8 cellular contexts compared by ENCODE assay signal in the genomic region with DNA sequence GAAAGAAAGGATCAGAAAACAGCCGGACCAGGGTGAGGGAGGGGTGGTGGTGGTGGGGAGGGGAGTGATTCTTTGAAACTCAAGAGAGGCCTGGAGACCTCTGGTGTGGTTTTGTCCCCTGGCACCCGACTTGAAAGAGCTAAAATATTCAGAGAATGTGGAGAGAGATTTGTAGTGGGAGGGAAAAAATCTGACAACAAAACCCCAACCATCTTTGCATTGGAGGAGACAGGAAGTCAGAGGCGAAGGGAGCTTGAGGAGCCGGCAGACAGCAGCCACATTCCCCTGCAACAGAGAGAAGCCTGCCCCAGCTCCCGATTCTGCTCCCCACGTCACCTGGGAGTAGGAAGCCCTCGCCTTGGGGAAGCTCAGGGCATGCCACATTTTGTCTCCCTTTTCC.
DNase-seq lines count a peak whose midpoint lies in the region; ATAC-seq and TF ChIP-seq lines count a peak whose summit lies in the region.

No MANE protein-coding gene starts in this region.

- 29 to 59% methylated on average over 4 to 7 of the region's 7 CpGs for WGBS in endodermal cell (ENCODE audit: insufficient coverage in 1 of 2, insufficient read length in 1 of 2), 2 experiments

- H3K27me3 Mint-ChIP-seq in endodermal cell (ENCODE audit: insufficient read depth) (no peaks in the 10 kb centered on the region), osteocyte (ENCODE audit: unreplicated experiment) (no peaks in the 10 kb centered on the region)

- H3K9me3 ChIP-seq in endodermal cell (ENCODE audit: control insufficient read depth, low read length): no peaks in the 10 kb centered on the region

- peak overlapping the region; percentile 92 for H3K27ac ChIP-seq in endodermal cell (ENCODE audit: low read depth, low read length)

- H3K27me3 ChIP-seq in endodermal cell (ENCODE audit: control insufficient read depth, insufficient read depth, low read length, poor library complexity, severe bottlenecking): no peaks in the 10 kb centered on the region

- H3K36me3 Mint-ChIP-seq in endodermal cell (ENCODE audit: low read depth) (no peaks in the 10 kb centered on the region), osteocyte (ENCODE audit: unreplicated experiment) (no peaks in the 10 kb centered on the region)

- DNase-seq in NAMALWA (ENCODE audit: low spot score) (peak; percentile 45), endodermal cell (peak; percentile 86), osteocyte (ENCODE audit: extremely low spot score, unreplicated experiment) (no peak), SIG-M5 treated with dmso at 0.1 percent for 504 hours (lab: John Stamatoyannopoulos, UW; ENCODE audit: unreplicated experiment) (no peak), H4 (ENCODE audit: low spot score) (no peak)

- H3K4me3 Mint-ChIP-seq in endodermal cell (no peak overlapping the region), osteocyte (ENCODE audit: unreplicated experiment) (peak overlapping the region; percentile 48)

- no peaks in the 10 kb centered on the region for H3K9me3 Mint-ChIP-seq in endodermal cell
- no peaks in the 10 kb centered on the region for H3K9me3 Mint-ChIP-seq in osteocyte (ENCODE audit: unreplicated experiment)

- ATAC-seq in HG02798 (IDR thresholded peaks at IDR 0.05; ENCODE audit: poor library complexity, unreplicated experiment) (no peak), GM18873 (IDR thresholded peaks at IDR 0.05; ENCODE audit: low FRiP score, unreplicated experiment) (no peak)

- H3K36me3 ChIP-seq in endodermal cell (ENCODE audit: control insufficient read depth, insufficient read depth, low read length): no peaks in the 10 kb centered on the region

- peaks cover 24% of the 10 kb centered on the region for H3K4me1 ChIP-seq in endodermal cell (ENCODE audit: control insufficient read depth, insufficient read depth, low read length)

- no peak for TF ChIP-seq CTCF in endodermal cell (conservative IDR thresholded peaks at IDR 0.05)
- no peak for TF ChIP-seq CTCF in osteocyte (IDR thresholded peaks at IDR 0.05)

- H3K27ac Mint-ChIP-seq in endodermal cell: peak overlapping the region; percentile 48
- peak overlapping the region; percentile 89 for H3K27ac Mint-ChIP-seq in osteocyte (ENCODE audit: unreplicated experiment)

- H3K4me1 Mint-ChIP-seq in endodermal cell: peaks cover 55% of the 10 kb centered on the region
- H3K4me1 Mint-ChIP-seq in osteocyte (ENCODE audit: unreplicated experiment): peaks cover 59% of the 10 kb centered on the region

- no peak overlapping the region for H3K9ac ChIP-seq in endodermal cell (ENCODE audit: extremely low read depth, low read length, poor library complexity, severe bottlenecking)

- peak overlapping the region; percentile 0; the same call in 1 of the 2 replicates for H3K4me3 ChIP-seq in GM08714 (ENCODE audit: low read length)
- H3K4me3 ChIP-seq in endodermal cell (ENCODE audit: low read length): no peak overlapping the region

Comparison
In these comparisons a context has a peak if more than half of its experiments do, and no peak if none do; other contexts are left out.
1. DNase-seq: peak in NAMALWA (single experiment) and endodermal cell (single experiment); none in osteocyte (single experiment), SIG-M5 treated with dmso at 0.1 percent for 504 hours (single experiment) and H4 (single experiment).